In genomic region chr11:76444384-76445121, GRCh38 we compare ENCODE assay signal across 8 cellular contexts. TPM values are rescaled to one million over a fixed set of nuclear protein-coding genes. Genes with fewer than 3 reads are reported as not detected.
DNase-seq lines count a peak whose midpoint lies in the region; ATAC-seq and TF ChIP-seq lines count a peak whose summit lies in the region.

EMSY (plus strand) TSS chr11:76445018; CDS start chr11:76446939, 1,921 bp downstream.

- peak within 1 kb of the TSS; percentile 95 for H3K27ac Mint-ChIP-seq in central memory CD8-positive, alpha-beta T cell (ENCODE audit: low read depth)

- intact Hi-C loops in spleen (cut with DNase I; ENCODE audit: low total_unique reads), result loop anchor here (5.0 kb wide), 1 partner anchor 62 kb away; the partner anchor contains the start of genes GVQW3 and THAP12

- peaks cover 13 to 59% (median 27%) of the 10 kb centered on the region in 6 donors for H3K4me1 ChIP-seq in spleen

- H3K27me3 Mint-ChIP-seq in central memory CD8-positive, alpha-beta T cell, result no peaks in the 10 kb centered on the region

- TF ChIP-seq POLR2A in spleen (IDR thresholded peaks at IDR 0.05), result peak in 2 of 3 donors; percentile 94

- H3K4me3 Mint-ChIP-seq in central memory CD8-positive, alpha-beta T cell, result peak within 1 kb of the TSS; percentile 93

- ATAC-seq in GM19025 (IDR thresholded peaks at IDR 0.05; ENCODE audit: low read depth, unreplicated experiment) (peak; percentile 96), HG03342 (IDR thresholded peaks at IDR 0.05; ENCODE audit: unreplicated experiment) (peak; percentile 90)
- peak; percentile 94 for ATAC-seq in central memory CD8-positive, alpha-beta T cell (replicated peaks; ENCODE audit: extremely low read depth, poor library complexity, severe bottlenecking)

- H3K4me3 ChIP-seq in AG09309 (ENCODE audit: control insufficient read depth, low read depth, low read length) (peak within 1 kb of the TSS; percentile 96), spleen (peak within 1 kb of the TSS; percentile 86 to 100 (median 98))

- H3K27ac ChIP-seq in spleen, result peak within 1 kb of the TSS; percentile 83 to 95 (median 93)

- 0% methylated on average over 51 to 53 of the region's 53 CpGs for WGBS in spleen, 5 donors

- no peaks in the 10 kb centered on the region for H3K9me3 Mint-ChIP-seq in central memory CD8-positive, alpha-beta T cell

- peaks cover 0 to 40% (median 14%) of the 10 kb centered on the region in 6 donors for H3K36me3 ChIP-seq in spleen

- peaks cover 23% of the 10 kb centered on the region for H3K36me3 Mint-ChIP-seq in central memory CD8-positive, alpha-beta T cell (ENCODE audit: insufficient read depth)

- no peaks in the 10 kb centered on the region for H3K27me3 ChIP-seq in spleen (replicated peaks in 1 of 7)

- DNase-seq in AG09309 (ENCODE audit: low read depth), result peak; percentile 100
- peak; percentile 97 to 99 for DNase-seq in NCI-H446 (lab: John Stamatoyannopoulos, UW)
- peak; percentile 85 for DNase-seq in activated CD4-positive, CD25-positive, alpha-beta regulatory T cell treated with anti-CD3 and anti-CD28 coated beads, Interleukin-2, amount 50 U/mL, for 16 hours (ENCODE audit: low read depth, low spot score)
- DNase-seq in central memory CD8-positive, alpha-beta T cell (ENCODE audit: low spot score in 2 of 2), result peak; percentile 77 to 84
- peak; percentile 99 for DNase-seq in inferior parietal cortex (ENCODE audit: extremely low spot score)
- DNase-seq in spleen, result peak; percentile 98

- H3K4me1 Mint-ChIP-seq in central memory CD8-positive, alpha-beta T cell, result peaks cover 38% of the 10 kb centered on the region

- TF ChIP-seq CTCF in AG09309 (IDR thresholded peaks at IDR 0.05; ENCODE audit: control insufficient read depth, insufficient read depth, low read depth, low read length, missing control alignments) (no peak), spleen (IDR thresholded peaks at IDR 0.05 in 8 of 11, conservative IDR thresholded peaks at IDR 0.05 in 3 of 11) (peak in 2 of 11 experiments; percentile 9 to 30)

- no peaks in the 10 kb centered on the region for H3K9me3 ChIP-seq in spleen

RNA-seq across cellular contexts. Expression of gene EMSY, which starts in this region (rescaled TPM):
- total RNA-seq in spleen, result 10 to 100 TPM; 28.2 to 81.8 (median 37.4) TPM
- polyA plus RNA-seq in spleen, result 1 to 10 TPM; 3.8 to 6.8 (median 4.7) TPM

Comparison
In these comparisons a context has a peak if more than half of its experiments do, and no peak if none do; other contexts are left out.
1. Peak in every context shown above with its lines: DNase-seq, ATAC-seq, H3K4me3 ChIP-seq and H3K27ac ChIP-seq.